ENCODE assay signal across 21 cellular contexts in genomic region chr1:183077107-183077506, GRCh38. TPM values are rescaled to one million over a fixed set of nuclear protein-coding genes. Genes with fewer than 3 reads are reported as not detected.
DNase-seq lines count a peak whose midpoint lies in the region; ATAC-seq and TF ChIP-seq lines count a peak whose summit lies in the region.
"Had no signal": no experiment of that assay in that cellular context is flagged by ENCODE, and none has a peak within 500 bp of the region (broad histone marks: within the 10 kb centered on the region; RNA-seq: fewer than 3 reads in every experiment).

No MANE protein-coding gene starts in this region.

- H3K27ac ChIP-seq in left ventricle myocardium inferior (replicated peaks): peak overlapping the region; percentile 55
- H3K27ac ChIP-seq in RWPE2 (ENCODE audit: poor library complexity, severe bottlenecking): no peak overlapping the region
- H3K27ac ChIP-seq in muscle layer of colon (ENCODE audit: low read depth, low read length): peak overlapping the region; percentile 16
- H3K27ac ChIP-seq: C4-2B, HL-60, SK-N-MC had no signal

- intact Hi-C loops in left ventricle myocardium inferior (cut with micrococcal nuclease) (no loop called here), Right ventricle myocardium inferior (cut with DNase I) (no loop called here)

- H3K4me1 ChIP-seq in left ventricle myocardium inferior: peaks cover 99% of the 10 kb centered on the region
- H3K4me1 ChIP-seq in RWPE2 (ENCODE audit: insufficient read depth, poor library complexity, severe bottlenecking): peaks cover 23% of the 10 kb centered on the region
- peaks cover 63% of the 10 kb centered on the region for H3K4me1 ChIP-seq in muscle layer of colon (ENCODE audit: insufficient read depth, low read length)

- no peak overlapping the region for H3K4me3 ChIP-seq in left ventricle myocardium inferior
- no peak overlapping the region for H3K4me3 ChIP-seq in RWPE2 (ENCODE audit: severe bottlenecking)
- no peak overlapping the region for H3K4me3 ChIP-seq in muscle layer of colon (ENCODE audit: low read depth in 1 of 2, low read length in 2 of 2)
- H3K4me3 ChIP-seq: HAP-1, MG63, SK-N-MC had no signal

- ATAC-seq in Right ventricle myocardium inferior: no peak
- peak; percentile 54 for ATAC-seq in RWPE2 (ENCODE audit: low read depth)
- no peak for ATAC-seq in GM21723 (IDR thresholded peaks at IDR 0.05; ENCODE audit: unreplicated experiment)
- no peak for ATAC-seq in GM19395 (IDR thresholded peaks at IDR 0.05; ENCODE audit: unreplicated experiment)
- ATAC-seq: T-cell had no signal

- H3K9me3 ChIP-seq in left ventricle myocardium inferior (replicated peaks): no peaks in the 10 kb centered on the region
- H3K9me3 ChIP-seq in RWPE2 (ENCODE audit: severe bottlenecking): no peaks in the 10 kb centered on the region
- no peaks in the 10 kb centered on the region for H3K9me3 ChIP-seq in muscle layer of colon (ENCODE audit: low read length)
- H3K9me3 ChIP-seq: HAP-1, MG63 had no signal

- no peak overlapping the region for H3K9ac ChIP-seq in muscle layer of colon (ENCODE audit: low read length)

- no peaks in the 10 kb centered on the region for H3K36me3 ChIP-seq in left ventricle myocardium inferior
- no peaks in the 10 kb centered on the region for H3K36me3 ChIP-seq in RWPE2 (ENCODE audit: low read depth)
- H3K36me3 ChIP-seq in muscle layer of colon (ENCODE audit: insufficient read depth, low read length): no peaks in the 10 kb centered on the region
- H3K36me3 ChIP-seq: HAP-1, MG63 had no signal

- DNase-seq in left ventricle myocardium inferior (no peak), Right ventricle myocardium inferior (ENCODE audit: missing footprints) (no peak), RWPE2 (ENCODE audit: low spot score) (no peak), AG20443 (ENCODE audit: low spot score) (no peak), NCI-H2171 treated with DMSO at 0.1 percent for 48 hours (lab: John Stamatoyannopoulos, UW) (no peak)
- DNase-seq: AML-193, IMR-90, MG63, NCI-H1048, NCI-H2081, NCI-H345, NCI-H524 treated with DMSO at 0.1 percent for 48 hours, Right ventricle myocardium superior, T-cell had no signal

- TF ChIP-seq CTCF in left ventricle myocardium inferior (IDR thresholded peaks at IDR 0.05; ENCODE audit: borderline replicate concordance) (no peak), RWPE2 (IDR thresholded peaks at IDR 0.05; ENCODE audit: poor library complexity, severe bottlenecking) (no peak)

- H3K27me3 ChIP-seq in left ventricle myocardium inferior (ENCODE audit: low read depth) (no peaks in the 10 kb centered on the region), RWPE2 (ENCODE audit: insufficient read depth, poor library complexity, severe bottlenecking) (no peaks in the 10 kb centered on the region), muscle layer of colon (ENCODE audit: control insufficient read depth in 1 of 2, insufficient read depth in 2 of 2, low read length in 2 of 2) (no peaks in the 10 kb centered on the region)
- H3K27me3 ChIP-seq: MG63 had no signal

RNA-seq across cellular contexts. Expression of gene LAMC1, which starts 53.9 kb away (rescaled TPM):
- total RNA-seq in left ventricle myocardium inferior: 84.1 TPM
- 100 TPM for total RNA-seq in Right ventricle myocardium inferior
